26 cellular contexts compared by ENCODE assay signal in the genomic region with DNA sequence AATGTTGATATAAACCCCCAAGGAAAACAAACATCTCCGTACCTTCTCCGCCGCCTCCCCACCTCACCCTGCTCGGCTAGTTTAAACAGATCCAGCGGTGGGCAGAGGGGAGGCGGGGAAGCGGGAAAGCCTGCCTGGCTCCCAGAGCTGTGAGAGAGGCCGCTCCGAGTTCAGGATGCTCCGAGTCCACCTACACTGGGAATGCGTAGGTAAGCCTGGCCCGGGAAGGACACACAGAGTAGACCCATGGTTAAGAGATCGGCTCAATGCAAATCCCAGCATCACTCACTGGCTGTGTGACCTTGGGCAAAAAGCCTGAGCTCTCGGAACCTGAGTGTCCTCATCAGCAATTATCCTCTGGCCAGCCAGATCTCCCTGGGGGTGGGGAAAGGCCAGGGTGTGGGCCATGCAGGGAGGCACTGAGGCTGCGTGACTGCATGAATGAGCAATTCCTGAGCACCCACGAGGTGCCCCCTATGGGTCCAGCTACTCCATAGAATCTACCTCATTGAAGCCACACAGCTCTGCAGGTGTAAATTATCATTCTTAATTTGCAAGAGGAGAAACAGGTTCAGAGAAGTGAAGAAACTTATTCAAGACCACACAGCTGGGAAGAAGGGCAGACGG. TPM values are rescaled to one million over a fixed set of nuclear protein-coding genes. Genes with fewer than 3 reads are reported as not detected.
"Had no signal": no experiment of that assay in that cellular context is flagged by ENCODE, and none has a peak within 500 bp of the region (broad histone marks: within the 10 kb centered on the region; RNA-seq: fewer than 3 reads in every experiment).

No MANE protein-coding gene starts in this region.

- H3K27ac ChIP-seq: brain microvascular endothelial cell, cardiac muscle cell, KMS-11, Peyer's patch, RWPE1, SJCRH30 had no signal

- H3K4me3 ChIP-seq: cardiac muscle cell, Peyer's patch, SJCRH30 had no signal

- H3K36me3 Mint-ChIP-seq: activated naive CD4-positive, alpha-beta T cell treated with anti-CD3 and anti-CD28 coated beads, Interleukin-2, amount 10 ng/mL, durations not matched to agents 7 days and 5 days; activated naive CD8-positive, alpha-beta T cell treated with anti-CD3 and anti-CD28 coated beads for 36 hours had no signal

- H3K4me1 Mint-ChIP-seq: activated CD4-positive, alpha-beta memory T cell treated with anti-CD3 and anti-CD28 coated beads, Interleukin-2, amount 10 ng/mL, durations not matched to agents 7 days and 5 days; activated CD4-positive, alpha-beta T cell treated with anti-CD3 and anti-CD28 coated beads for 36 hours; activated naive CD4-positive, alpha-beta T cell treated with anti-CD3 and anti-CD28 coated beads, Interleukin-2, amount 10 ng/mL, durations not matched to agents 7 days and 5 days; activated naive CD8-positive, alpha-beta T cell treated with anti-CD3 and anti-CD28 coated beads for 36 hours; activated T-helper 17 cell treated with anti-CD3 and anti-CD28 coated beads, Interleukin-2, amount 50 U/mL, for 72 hours had no signal

- H3K4me2 ChIP-seq: KMS-11, SK-N-SH had no signal

- H3K4me3 Mint-ChIP-seq: activated CD4-positive, alpha-beta memory T cell treated with anti-CD3 and anti-CD28 coated beads, Interleukin-2, amount 10 ng/mL, durations not matched to agents 7 days and 5 days; activated CD4-positive, alpha-beta T cell treated with anti-CD3 and anti-CD28 coated beads for 36 hours; activated naive CD4-positive, alpha-beta T cell treated with anti-CD3 and anti-CD28 coated beads, Interleukin-2, amount 10 ng/mL, durations not matched to agents 7 days and 5 days; activated naive CD8-positive, alpha-beta T cell treated with anti-CD3 and anti-CD28 coated beads for 36 hours; activated T-helper 17 cell treated with anti-CD3 and anti-CD28 coated beads, Interleukin-2, amount 50 U/mL, for 72 hours had no signal

- H3K36me3 ChIP-seq: brain microvascular endothelial cell, cardiac muscle cell, Peyer's patch, SJCRH30 had no signal

- H3K27ac Mint-ChIP-seq: activated CD4-positive, alpha-beta memory T cell treated with anti-CD3 and anti-CD28 coated beads, Interleukin-2, amount 10 ng/mL, durations not matched to agents 7 days and 5 days; activated CD4-positive, alpha-beta T cell treated with anti-CD3 and anti-CD28 coated beads for 36 hours; activated naive CD4-positive, alpha-beta T cell treated with anti-CD3 and anti-CD28 coated beads, Interleukin-2, amount 10 ng/mL, durations not matched to agents 7 days and 5 days; activated naive CD8-positive, alpha-beta T cell treated with anti-CD3 and anti-CD28 coated beads for 36 hours; activated T-helper 17 cell treated with anti-CD3 and anti-CD28 coated beads, Interleukin-2, amount 50 U/mL, for 72 hours had no signal

- H3K9ac ChIP-seq: KMS-11, SK-N-SH had no signal

- H3K9me3 ChIP-seq: Peyer's patch, SJCRH30, SK-N-SH had no signal

- H3K27me3 ChIP-seq: Peyer's patch had no signal

- H3K9me3 Mint-ChIP-seq: activated CD4-positive, alpha-beta memory T cell treated with anti-CD3 and anti-CD28 coated beads, Interleukin-2, amount 10 ng/mL, durations not matched to agents 7 days and 5 days; activated naive CD4-positive, alpha-beta T cell treated with anti-CD3 and anti-CD28 coated beads, Interleukin-2, amount 10 ng/mL, durations not matched to agents 7 days and 5 days; activated naive CD8-positive, alpha-beta T cell treated with anti-CD3 and anti-CD28 coated beads for 36 hours; activated T-helper 17 cell treated with anti-CD3 and anti-CD28 coated beads, Interleukin-2, amount 50 U/mL, for 72 hours had no signal

- ATAC-seq: activated CD4-positive, alpha-beta T cell treated with anti-CD3 and anti-CD28 coated beads for 36 hours; activated T-helper 17 cell treated with anti-CD3 and anti-CD28 coated beads, Interleukin-2, amount 50 U/mL, for 72 hours had no signal

- DNase-seq: activated CD4-positive, alpha-beta memory T cell treated with anti-CD3 and anti-CD28 coated beads, Interleukin-2, amount 10 ng/mL, durations not matched to agents 7 days and 5 days; activated CD4-positive, alpha-beta T cell treated with anti-CD3 and anti-CD28 coated beads for 36 hours; activated CD4-positive, alpha-beta T cell treated with anti-CD3 and anti-CD28 coated beads, Interleukin-2, amount 50 U/mL, for 1 hour; activated gamma-delta T cell; activated naive CD4-positive, alpha-beta T cell treated with anti-CD3 and anti-CD28 coated beads, Interleukin-2, amount 10 ng/mL, durations not matched to agents 7 days and 5 days; activated naive CD8-positive, alpha-beta T cell treated with anti-CD3 and anti-CD28 coated beads for 36 hours; activated T-cell treated with anti-CD3 and anti-CD28 coated beads for 4 hours; activated T-cell treated with anti-CD3 and anti-CD28 coated beads, Interleukin-2, amount 50 U/mL, for 48 hours; brain microvascular endothelial cell; NCI-H1092; NCI-H1417; NCI-H1930; NCI-H510A treated with DMSO at 0.1 percent for 48 hours; NCI-H69; NK-92 treated with Interleukin-12 subunit alpha and Interleukin-12 subunit beta, amount 100 ng/mL, for 24 hours; Peyer's patch; Right ventricle myocardium superior; SJCRH30; SK-N-SH; T-helper 1 cell had no signal

RNA-seq across cellular contexts. Expression of a gene that starts 30.5 kb away (rescaled TPM):
- total RNA-seq: activated CD4-positive, alpha-beta memory T cell treated with anti-CD3 and anti-CD28 coated beads, Interleukin-2, amount 10 ng/mL, durations not matched to agents 7 days and 5 days; activated CD4-positive, alpha-beta T cell treated with anti-CD3 and anti-CD28 coated beads for 36 hours; activated CD8-positive, alpha-beta memory T cell treated with anti-CD3 and anti-CD28 coated beads for 36 hours; activated naive CD8-positive, alpha-beta T cell treated with anti-CD3 and anti-CD28 coated beads for 36 hours; activated T-helper 17 cell treated with anti-CD3 and anti-CD28 coated beads, Interleukin-2, amount 50 U/mL, for 72 hours; cardiac muscle cell; Peyer's patch; T-helper 2 cell treated with Interferon-gamma antibody and Interleukin-4, amounts not matched to agents 100 ng/mL and 5 ng/mL, for 36 hours had no signal
- polyA plus RNA-seq: cardiac muscle cell, SK-N-SH had no signal
